ENCODE assay signal across 26 cellular contexts in genomic region chr3:177229791-177230190, GRCh38. TPM values are rescaled to one million over a fixed set of nuclear protein-coding genes. Genes with fewer than 3 reads are reported as not detected.
DNase-seq lines count a peak whose midpoint lies in the region; ATAC-seq and TF ChIP-seq lines count a peak whose summit lies in the region.
"Had no signal": no experiment of that assay in that cellular context is flagged by ENCODE, and none has a peak within 500 bp of the region (broad histone marks: within the 10 kb centered on the region; RNA-seq: fewer than 3 reads in every experiment).

No MANE protein-coding gene starts in this region.

- no peak for ATAC-seq in GM19455 (IDR thresholded peaks at IDR 0.05; ENCODE audit: unreplicated experiment)
- ATAC-seq: activated CD4-positive, alpha-beta T cell treated with anti-CD3 and anti-CD28 coated beads for 36 hours; activated CD8-positive, alpha-beta T cell treated with anti-CD3 and anti-CD28 coated beads, Interleukin-2, amount 10 ng/mL, durations not matched to agents 7 days and 5 days; activated T-helper 17 cell treated with anti-CD3 and anti-CD28 coated beads, Interleukin-2, amount 50 U/mL, for 72 hours; foreskin keratinocyte; heart right ventricle; mucosa of descending colon; natural killer cell; stimulated activated effector memory CD8-positive, alpha-beta T cell treated with anti-CD3 and anti-CD28 coated beads, Interleukin-12 subunit alpha, Interleukin-12 subunit beta, amount 100 ng/mL, for 72 hours had no signal

- in situ Hi-C loops in SK-MEL-5 (cut with HindIII; ENCODE audit: low pct_unique_long_range_greater_than_20kb, low sequenced_read_pairs) = no loop called here

- H3K4me3 ChIP-seq in fibroblast of pulmonary artery (replicated peaks; ENCODE audit: low read depth, low read length) = no peak overlapping the region
- H3K4me3 ChIP-seq: heart right ventricle, mucosa of descending colon, SJCRH30, transverse colon had no signal

- POLR2A ChIA-PET in activated CD4-positive, alpha-beta memory T cell treated with anti-CD3 and anti-CD28 coated beads, Interleukin-2, amount 10 ng/mL, durations not matched to agents 7 days and 5 days (lab: Charles Lee) = no interaction called here

- no peaks in the 10 kb centered on the region for H3K4me1 Mint-ChIP-seq in activated CD4-positive, alpha-beta memory T cell treated with anti-CD3 and anti-CD28 coated beads, Interleukin-2, amount 10 ng/mL, durations not matched to agents 7 days and 5 days
- H3K4me1 Mint-ChIP-seq: activated T-helper 17 cell treated with anti-CD3 and anti-CD28 coated beads, Interleukin-2, amount 50 U/mL, for 72 hours; natural killer cell; stimulated activated effector memory CD8-positive, alpha-beta T cell treated with anti-CD3 and anti-CD28 coated beads, Interleukin-12 subunit alpha, Interleukin-12 subunit beta, amount 100 ng/mL, for 72 hours had no signal

- H3K36me3 Mint-ChIP-seq in activated CD4-positive, alpha-beta memory T cell treated with anti-CD3 and anti-CD28 coated beads, Interleukin-2, amount 10 ng/mL, durations not matched to agents 7 days and 5 days (ENCODE audit: low read depth) = peaks cover 2% of the 10 kb centered on the region
- H3K36me3 Mint-ChIP-seq: natural killer cell; stimulated activated effector memory CD8-positive, alpha-beta T cell treated with anti-CD3 and anti-CD28 coated beads, Interleukin-12 subunit alpha, Interleukin-12 subunit beta, amount 100 ng/mL, for 72 hours had no signal

- no peak for TF ChIP-seq CTCF in fibroblast of pulmonary artery (IDR thresholded peaks at IDR 0.05; ENCODE audit: low read length, missing control alignments)

- DNase-seq in COLO829 (ENCODE audit: low spot score) = peak; percentile 81
- peak; percentile 95 for DNase-seq in SK-MEL-5 (ENCODE audit: low read depth, low spot score)
- peak; percentile 68 for DNase-seq in fibroblast of pulmonary artery (ENCODE audit: low read depth)
- peak; percentile 56 for DNase-seq in pons (ENCODE audit: low spot score)
- no peak for DNase-seq in NCI-H1436 treated with DMSO at 0.1 percent for 48 hours (lab: John Stamatoyannopoulos, UW)
- no peak for DNase-seq in activated CD4-positive, alpha-beta memory T cell treated with anti-CD3 and anti-CD28 coated beads, Interleukin-2, amount 10 ng/mL, durations not matched to agents 7 days and 5 days
- DNase-seq: activated CD4-positive, alpha-beta T cell treated with anti-CD3 and anti-CD28 coated beads for 36 hours; activated CD8-positive, alpha-beta T cell treated with anti-CD3 and anti-CD28 coated beads, Interleukin-2, amount 10 ng/mL, durations not matched to agents 7 days and 5 days; activated naive CD4-positive, alpha-beta T cell treated with anti-CD3 and anti-CD28 coated beads, Interleukin-2, amount 50 U/mL, for 16 hours; amygdala; brain microvascular endothelial cell; CD4-positive, alpha-beta T cell; foreskin keratinocyte; heart right ventricle; mucosa of descending colon; natural killer cell; NCI-H1092; NCI-H1694 treated with DMSO at 0.1 percent for 48 hours; NCI-H446 treated with DMSO at 0.1 percent for 48 hours; NCI-H774; SJCRH30; T-helper 9 cell; transverse colon had no signal

- no peak overlapping the region for H3K27ac Mint-ChIP-seq in activated CD4-positive, alpha-beta memory T cell treated with anti-CD3 and anti-CD28 coated beads, Interleukin-2, amount 10 ng/mL, durations not matched to agents 7 days and 5 days
- H3K27ac Mint-ChIP-seq: activated CD4-positive, alpha-beta T cell treated with anti-CD3 and anti-CD28 coated beads for 36 hours; activated CD8-positive, alpha-beta T cell treated with anti-CD3 and anti-CD28 coated beads, Interleukin-2, amount 10 ng/mL, durations not matched to agents 7 days and 5 days; activated T-helper 17 cell treated with anti-CD3 and anti-CD28 coated beads, Interleukin-2, amount 50 U/mL, for 72 hours; CD4-positive, alpha-beta T cell; natural killer cell; stimulated activated effector memory CD8-positive, alpha-beta T cell treated with anti-CD3 and anti-CD28 coated beads, Interleukin-12 subunit alpha, Interleukin-12 subunit beta, amount 100 ng/mL, for 72 hours had no signal

- H3K27me3 Mint-ChIP-seq in activated CD4-positive, alpha-beta memory T cell treated with anti-CD3 and anti-CD28 coated beads, Interleukin-2, amount 10 ng/mL, durations not matched to agents 7 days and 5 days = no peaks in the 10 kb centered on the region
- H3K27me3 Mint-ChIP-seq: activated CD4-positive, alpha-beta T cell treated with anti-CD3 and anti-CD28 coated beads for 36 hours; activated T-helper 17 cell treated with anti-CD3 and anti-CD28 coated beads, Interleukin-2, amount 50 U/mL, for 72 hours; CD4-positive, alpha-beta T cell had no signal

- CTCF ChIA-PET in activated CD4-positive, alpha-beta memory T cell treated with anti-CD3 and anti-CD28 coated beads, Interleukin-2, amount 10 ng/mL, durations not matched to agents 7 days and 5 days (lab: Charles Lee) = interaction anchor here (0.7 kb wide), 1 partner anchor 289 kb away, joined by 3 read pairs; no protein-coding TSS in a partner anchor

- H3K9me3 Mint-ChIP-seq in activated CD4-positive, alpha-beta memory T cell treated with anti-CD3 and anti-CD28 coated beads, Interleukin-2, amount 10 ng/mL, durations not matched to agents 7 days and 5 days = peaks cover 7% of the 10 kb centered on the region
- H3K9me3 Mint-ChIP-seq: activated T-helper 17 cell treated with anti-CD3 and anti-CD28 coated beads, Interleukin-2, amount 50 U/mL, for 72 hours; CD4-positive, alpha-beta T cell; natural killer cell; stimulated activated effector memory CD8-positive, alpha-beta T cell treated with anti-CD3 and anti-CD28 coated beads, Interleukin-12 subunit alpha, Interleukin-12 subunit beta, amount 100 ng/mL, for 72 hours had no signal

- no peak overlapping the region for H3K4me3 Mint-ChIP-seq in activated CD4-positive, alpha-beta memory T cell treated with anti-CD3 and anti-CD28 coated beads, Interleukin-2, amount 10 ng/mL, durations not matched to agents 7 days and 5 days
- H3K4me3 Mint-ChIP-seq: activated CD4-positive, alpha-beta T cell treated with anti-CD3 and anti-CD28 coated beads for 36 hours; activated CD8-positive, alpha-beta T cell treated with anti-CD3 and anti-CD28 coated beads, Interleukin-2, amount 10 ng/mL, durations not matched to agents 7 days and 5 days; activated T-helper 17 cell treated with anti-CD3 and anti-CD28 coated beads, Interleukin-2, amount 50 U/mL, for 72 hours; CD4-positive, alpha-beta T cell; natural killer cell; stimulated activated effector memory CD8-positive, alpha-beta T cell treated with anti-CD3 and anti-CD28 coated beads, Interleukin-12 subunit alpha, Interleukin-12 subunit beta, amount 100 ng/mL, for 72 hours had no signal

RNA-seq across cellular contexts. Expression of gene TBL1XR1, which starts 32.5 kb away (rescaled TPM):
- total RNA-seq in SK-MEL-5 (2014; rRNA removed; shearing (Covaris generic)) = 87.3 and 95.8 TPM in 2 replicates
- 33.4 and 47.4 TPM in 2 replicates for polyA plus RNA-seq in SK-MEL-5 (2015; cell fraction: cytosol; rRNA removed)
- 59.5 and 74.6 TPM in 2 replicates for polyA plus RNA-seq in SK-MEL-5 (2015; cell fraction: nucleus; rRNA removed)
- 100 to 1,000 TPM; 178 to 187 TPM for total RNA-seq in activated CD4-positive, alpha-beta memory T cell treated with anti-CD3 and anti-CD28 coated beads, Interleukin-2, amount 10 ng/mL, durations not matched to agents 7 days and 5 days

Comparison
In these comparisons a context has a peak if more than half of its experiments do, and no peak if none do; other contexts are left out.
1. DNase-seq: peak in COLO829 (single experiment), SK-MEL-5 (single experiment), fibroblast of pulmonary artery (single experiment) and pons (single experiment); none in NCI-H1436 treated with DMSO at 0.1 percent for 48 hours (single experiment) and activated CD4-positive, alpha-beta memory T cell treated with anti-CD3 and anti-CD28 coated beads, Interleukin-2, amount 10 ng/mL, durations not matched to agents 7 days and 5 days (single experiment).